In genomic region chr12:9405861-9406563, GRCh38 we compare ENCODE assay signal across 27 cellular contexts.
A peak's percentile ranks its signal among the peaks of the same experiment; 100 is the strongest.
DNase-seq lines count a peak whose midpoint lies in the region; ATAC-seq, FAIRE-seq and TF ChIP-seq lines count a peak whose summit lies in the region.
"Had no signal": no experiment of that assay in that cellular context is flagged by ENCODE, and none has a peak within 500 bp of the region (broad histone marks: within the 10 kb centered on the region; RNA-seq: fewer than 3 reads in every experiment).

No MANE protein-coding gene starts in this region.

- no peak for DNase-seq in HepG2 (ENCODE audit: low spot score)
- DNase-seq in right lobe of liver = no peak
- DNase-seq in K562 (ENCODE audit: extremely low read depth in 1 of 4, low spot score in 3 of 4) = no peak
- no peak for DNase-seq in lower lobe of right lung
- no peak for DNase-seq in HK-2 (ENCODE audit: unreplicated experiment)
- no peak for DNase-seq in stimulated activated CD4-positive, alpha-beta T cell treated with anti-CD3 and anti-CD28 coated beads, Interleukin-12 subunit alpha, Interleukin-12 subunit beta, amount 100 ng/mL, for 4 hours
- no peak for DNase-seq in activated naive CD4-positive, alpha-beta T cell treated with Interleukin-2 at 50 U/mL for 16 hours
- DNase-seq: ACHN; activated CD8-positive, alpha-beta T cell treated with anti-CD3 and anti-CD28 coated beads for 36 hours; activated gamma-delta T cell; activated T-cell treated with anti-CD3 and anti-CD28 coated beads for 4 hours; body of pancreas; heart right ventricle; KBM-7; MM.1S; mucosa of descending colon; NCI-H1417 treated with DMSO at 0.1 percent for 48 hours; NCI-H2107; NCI-H524 treated with DMSO at 0.1 percent for 48 hours; stimulated activated CD4-positive, alpha-beta T cell treated with anti-CD3 and anti-CD28 coated beads, Interleukin-4, amount 100 ng/mL, for 24 hours; trophoblast cell had no signal

- no peaks in the 10 kb centered on the region for H3K9me3 ChIP-seq in HepG2 (ENCODE audit: low read length)
- no peaks in the 10 kb centered on the region for H3K9me3 ChIP-seq in right lobe of liver
- H3K9me3 ChIP-seq in K562 (replicated peaks; ENCODE audit: control insufficient read depth, insufficient read depth, low read depth, low read length) = no peaks in the 10 kb centered on the region
- no peaks in the 10 kb centered on the region for H3K9me3 ChIP-seq in lower lobe of right lung
- H3K9me3 ChIP-seq: body of pancreas, HAP-1, heart right ventricle, mucosa of descending colon had no signal

- 88% methylated on average over 10 of the region's 26 CpGs for WGBS in HepG2 (ENCODE audit: low lambda C conversion rate)
- 90% methylated on average over 2 of the region's 26 CpGs for WGBS in right lobe of liver (ENCODE audit: insufficient coverage, low coverage, low lambda C conversion rate, missing lambda C conversion rate)
- WGBS in K562 (ENCODE audit: insufficient coverage, low coverage, missing lambda C conversion rate) = 93% methylated on average over 6 of the region's 26 CpGs

- no peaks in the 10 kb centered on the region for H3K79me2 ChIP-seq in HepG2 (ENCODE audit: insufficient read depth, low read length)
- H3K79me2 ChIP-seq in K562 (ENCODE audit: control insufficient read depth, insufficient read depth, low read length) = no peaks in the 10 kb centered on the region

- 0 out of 2 replicates have a peak, but pooled peaks cover 8% of the 10 kb centered on the region for H3K4me1 ChIP-seq in HepG2 (ENCODE audit: insufficient read depth, low read length)
- H3K4me1 ChIP-seq in right lobe of liver = no peaks in the 10 kb centered on the region
- H3K4me1 ChIP-seq in K562 (replicated peaks in 1 of 2; ENCODE audit: control insufficient read depth in 2 of 2, insufficient read depth in 2 of 2, low read length in 2 of 2) = peaks cover 0 to 3% of the 10 kb centered on the region in 2 experiments; a peak in 1 of 5 replicates
- H3K4me1 ChIP-seq in lower lobe of right lung = no peaks in the 10 kb centered on the region
- H3K4me1 ChIP-seq: body of pancreas, HAP-1, heart right ventricle had no signal

- no peak overlapping the region for H3K4me2 ChIP-seq in HepG2 (ENCODE audit: low read depth, low read length)
- no peak overlapping the region for H3K4me2 ChIP-seq in K562 (ENCODE audit: insufficient read depth, low read length)
- H3K4me2 ChIP-seq: BLaER1 had no signal

- no peaks in the 10 kb centered on the region for H3K9me1 ChIP-seq in K562 (ENCODE audit: control insufficient read depth, insufficient read depth, low read length)

- H3K27ac ChIP-seq in HepG2 (ENCODE audit: extremely low read length, insufficient read depth, low read length) (no peak overlapping the region), right lobe of liver (no peak overlapping the region), K562 (ENCODE audit: extremely low read depth, low read depth, low read length) (no peak overlapping the region), lower lobe of right lung (no peak overlapping the region)
- H3K27ac ChIP-seq: BLaER1, body of pancreas had no signal

- TF ChIP-seq CTCF in HepG2 (CRISPR knock-in tag; IDR thresholded peaks at IDR 0.05) = no peak
- no peak for TF ChIP-seq CTCF in right lobe of liver (IDR thresholded peaks at IDR 0.05)
- no peak for TF ChIP-seq CTCF in K562 (IDR thresholded peaks at IDR 0.05 in 2 of 3, conservative IDR thresholded peaks at IDR 0.05 in 1 of 3; ENCODE audit: insufficient read depth in 2 of 3, low read depth in 1 of 3, low read length in 3 of 3)
- TF ChIP-seq CTCF in lower lobe of right lung (IDR thresholded peaks at IDR 0.05) = no peak

- H4K20me1 ChIP-seq in HepG2 (ENCODE audit: insufficient read depth, low read length) (no peaks in the 10 kb centered on the region), K562 (replicated peaks; ENCODE audit: control insufficient read depth, insufficient read depth, low read length) (no peaks in the 10 kb centered on the region)
- H4K20me1 ChIP-seq: BLaER1 had no signal

- no peaks in the 10 kb centered on the region for H3K36me3 ChIP-seq in HepG2 (replicated peaks in 1 of 2; ENCODE audit: control insufficient read depth in 1 of 2, insufficient read depth in 2 of 2, low read length in 2 of 2)
- H3K36me3 ChIP-seq in right lobe of liver = no peaks in the 10 kb centered on the region
- no peaks in the 10 kb centered on the region for H3K36me3 ChIP-seq in K562 (ENCODE audit: control insufficient read depth, insufficient read depth, low read length)
- no peaks in the 10 kb centered on the region for H3K36me3 ChIP-seq in lower lobe of right lung
- H3K36me3 ChIP-seq: HAP-1, heart right ventricle had no signal

- TF ChIP-seq RAD21 in HepG2 (CRISPR knock-in tag; IDR thresholded peaks at IDR 0.05) = no peak
- no peak for TF ChIP-seq RAD21 in K562 (CRISPR knock-in tag; conservative IDR thresholded peaks at IDR 0.05 in 1 of 2, IDR thresholded peaks at IDR 0.05 in 1 of 2)

- H3K9ac ChIP-seq in HepG2 (ENCODE audit: insufficient read depth, low read depth, low read length) = no peak overlapping the region
- no peak overlapping the region for H3K9ac ChIP-seq in K562 (ENCODE audit: insufficient read depth in 1 of 2, low read depth in 2 of 2, low read length in 2 of 2)
- H3K9ac ChIP-seq: BLaER1 had no signal

- no peak for FAIRE-seq in HepG2 (lab: Jason Lieb, UNC)
- FAIRE-seq in K562 (lab: Jason Lieb, UNC) = no peak
- FAIRE-seq: GM18507 had no signal

- H3K27me3 ChIP-seq in HepG2 (ENCODE audit: control insufficient read depth in 1 of 2, insufficient read depth in 2 of 2, low read length in 2 of 2) (no peaks in the 10 kb centered on the region), right lobe of liver (no peaks in the 10 kb centered on the region), K562 (ENCODE audit: control insufficient read depth in 2 of 2, insufficient read depth in 2 of 2, low read length in 2 of 2) (no peaks in the 10 kb centered on the region), lower lobe of right lung (ENCODE audit: low read depth) (no peaks in the 10 kb centered on the region)
- H3K27me3 ChIP-seq: BLaER1, body of pancreas, heart right ventricle had no signal

- TF ChIP-seq EP300 in HepG2 (IDR thresholded peaks at IDR 0.05; ENCODE audit: low read depth in 2 of 2, low read length in 2 of 2) = no peak
- TF ChIP-seq EP300 in HepG2 (CRISPR knock-in tag; IDR thresholded peaks at IDR 0.05; ENCODE audit: borderline replicate concordance) = no peak
- no peak for TF ChIP-seq EP300 in K562 (IDR thresholded peaks at IDR 0.05; ENCODE audit: low read length)

- BruUV-seq in HepG2 (replicated peaks; lab: Mats Ljungman, UMichigan) (no TSS peak), K562 (replicated peaks; lab: Mats Ljungman, UMichigan) (no TSS peak)

- POLR2A ChIA-PET in HepG2 (lab: Yijun Ruan, JAX) (no interaction called here), K562 (lab: Yijun Ruan, JAX) (no interaction called here)

- no peak overlapping the region for H3K4me3 ChIP-seq in HepG2 (replicated peaks in 1 of 3; ENCODE audit: insufficient read depth in 1 of 3, low read depth in 2 of 3, low read length in 3 of 3)
- no peak overlapping the region for H3K4me3 ChIP-seq in right lobe of liver
- H3K4me3 ChIP-seq in K562 = no peak overlapping the region
- H3K4me3 ChIP-seq in lower lobe of right lung = peak overlapping the region; percentile 43
- H3K4me3 ChIP-seq: BLaER1, body of pancreas, HAP-1, mucosa of descending colon had no signal

- in situ Hi-C loops in HepG2 (cut with HindIII; ENCODE audit: extremely low pct_ligation_motif_present, low pct_unique_long_range_greater_than_20kb) (no loop called here), K562 (cut with MboI) (no loop called here)

- peak; percentile 25; the same call in 2 of the 3 replicates for ATAC-seq in HepG2
- ATAC-seq in right lobe of liver = no peak
- no peak for ATAC-seq in K562
- peak in 1 of 2 donors; percentile 30 for ATAC-seq in lower lobe of right lung
- ATAC-seq in GM21528 (IDR thresholded peaks at IDR 0.05; ENCODE audit: low FRiP score, unreplicated experiment) = no peak
- ATAC-seq: activated CD4-positive, CD25-positive, alpha-beta regulatory T cell treated with anti-CD3 and anti-CD28 coated beads, Interleukin-2, amount 50 U/mL, for 24 hours; activated CD8-positive, alpha-beta T cell treated with anti-CD3 and anti-CD28 coated beads for 36 hours; body of pancreas; left lobe of liver; mucosa of descending colon had no signal

- CTCF ChIA-PET in HepG2 (lab: Yijun Ruan, JAX; ENCODE audit: low intra/inter-chr PET ratio, low total read pairs) (no interaction called here), K562 (lab: Yijun Ruan, JAX; ENCODE audit: low intra/inter-chr PET ratio) (no interaction called here)

- H2AFZ ChIP-seq in HepG2 (ENCODE audit: low read length) = no peak overlapping the region
- H2AFZ ChIP-seq in K562 (ENCODE audit: low read depth, low read length) = no peak overlapping the region

- intact Hi-C loops in HepG2 (cut with micrococcal nuclease; ENCODE audit: unreplicated experiment) (no loop called here), right lobe of liver (cut with DNase I) (no loop called here), K562 (cut with micrococcal nuclease) (no loop called here), lower lobe of right lung (cut with DNase I) (no loop called here)

- TF ChIP-seq POLR2A in HepG2 (IDR thresholded peaks at IDR 0.05; ENCODE audit: insufficient read depth in 1 of 2, low read depth in 2 of 2, low read length in 2 of 2) (no peak), right lobe of liver (IDR thresholded peaks at IDR 0.05) (no peak), K562 (conservative IDR thresholded peaks at IDR 0.05) (no peak)

TF ChIP-seq in HepG2, 621 proteins besides CTCF, POLR2A, EP300 and RAD21 (continues in another document):
- TF ChIP-seq GLI4 (CRISPR knock-in tag; IDR thresholded peaks at IDR 0.05; ENCODE audit: borderline replicate concordance) (no peak), MZF1 (CRISPR knock-in tag; IDR thresholded peaks at IDR 0.05; ENCODE audit: borderline replicate concordance) (no peak)

TF ChIP-seq in K562, 482 proteins besides CTCF, POLR2A, EP300 and RAD21:
- no peak for TF ChIP-seq STAG1 (CRISPR knock-in tag; IDR thresholded peaks at IDR 0.05; ENCODE audit: borderline replicate concordance)
- no peak for TF ChIP-seq CREB3 (tag; conservative IDR thresholded peaks at IDR 0.05; ENCODE audit: low read depth)
- peak; percentile 14; the same call in 1 of the 2 replicates for TF ChIP-seq POLR2G (IDR thresholded peaks at IDR 0.05; ENCODE audit: low read depth, low read length)
- TF ChIP-seq ZNF175 (CRISPR knock-in tag; IDR thresholded peaks at IDR 0.05; ENCODE audit: low read depth) = no peak
- TF ChIP-seq NFE2L1 (tag; IDR thresholded peaks at IDR 0.05; ENCODE audit: borderline replicate concordance, low read depth) = no peak
- no peak for TF ChIP-seq ATF7 (IDR thresholded peaks at IDR 0.05)
- TF ChIP-seq KLF16 (IDR thresholded peaks at IDR 0.05) = no peak

Comparison
In these comparisons a context has a peak if more than half of its experiments do, and no peak if none do; other contexts are left out.
1. Of the 241 proteins assayed by ChIP-seq in both HepG2 and K562: peak only in HepG2: none; only in K562: POLR2G; in both: none; in neither: 240.